ENCODE assay signal across 13 cellular contexts in genomic region chr22:42958937-42959336, GRCh38. TPM values are rescaled to one million over a fixed set of nuclear protein-coding genes. Genes with fewer than 3 reads are reported as not detected.
A peak's percentile ranks its signal among the peaks of the same experiment; 100 is the strongest.
DNase-seq lines count a peak whose midpoint lies in the region; ATAC-seq and TF ChIP-seq lines count a peak whose summit lies in the region.
"Had no signal": no experiment of that assay in that cellular context is flagged by ENCODE, and none has a peak within 500 bp of the region (broad histone marks: within the 10 kb centered on the region; RNA-seq: fewer than 3 reads in every experiment).

No MANE protein-coding gene starts in this region.

- H3K27ac ChIP-seq in right atrium auricular region (peak overlapping the region; percentile 56 to 64), coronary artery (peak overlapping the region; percentile 4 to 68), neural progenitor cell (no peak overlapping the region)
- H3K27ac ChIP-seq: HL-60, vagina had no signal

- H3K79me2 ChIP-seq in neural progenitor cell (ENCODE audit: low read depth), result peaks cover 90% of the 10 kb centered on the region

- H3K9ac ChIP-seq in neural progenitor cell, result no peak overlapping the region

- H2AFZ ChIP-seq in neural progenitor cell (replicated peaks), result no peak overlapping the region

- H3K27ac Mint-ChIP-seq in nephron, result peak overlapping the region; percentile 73 to 91 (median 88)
- no peak overlapping the region for H3K27ac Mint-ChIP-seq in neural progenitor cell

- H3K4me1 ChIP-seq in right atrium auricular region, result peaks cover 0 to 60% of the 10 kb centered on the region in 2 donors
- peaks cover 24% of the 10 kb centered on the region for H3K4me1 ChIP-seq in neural progenitor cell

- no peak overlapping the region for H3K4me2 ChIP-seq in neural progenitor cell

- H3F3A ChIP-seq in neural progenitor cell (ENCODE audit: low read depth), result no peaks in the 10 kb centered on the region

- H3K36me3 ChIP-seq in right atrium auricular region, result no peaks in the 10 kb centered on the region
- no peaks in the 10 kb centered on the region for H3K36me3 ChIP-seq in neural progenitor cell
- H3K36me3 ChIP-seq: vagina had no signal

- intact Hi-C loops in left cardiac atrium (cut with DNase I), result no loop called here

- H3K4me3 ChIP-seq in right atrium auricular region, result peak overlapping the region; percentile 45 to 47
- peak overlapping the region; percentile 63 for H3K4me3 ChIP-seq in coronary artery
- no peak overlapping the region for H3K4me3 ChIP-seq in neural progenitor cell
- H3K4me3 ChIP-seq: vagina had no signal

- no peaks in the 10 kb centered on the region for H3K27me3 ChIP-seq in right atrium auricular region
- no peaks in the 10 kb centered on the region for H3K27me3 ChIP-seq in neural progenitor cell
- H3K27me3 ChIP-seq: vagina had no signal

- H4K20me1 ChIP-seq in neural progenitor cell (ENCODE audit: low read depth), result peaks cover 72% of the 10 kb centered on the region

- H3K27me3 Mint-ChIP-seq in nephron (ENCODE audit: low read depth), result no peaks in the 10 kb centered on the region
- H3K27me3 Mint-ChIP-seq in neural progenitor cell (ENCODE audit: insufficient read depth, low read depth), result no peaks in the 10 kb centered on the region
- H3K27me3 Mint-ChIP-seq: natural killer cell treated with Interleukin-12 subunit alpha and Interleukin-12 subunit beta and Interleukin-15 and Interleukin-18, amount 100 ng/mL, for 72 hours had no signal

- H3K4me1 Mint-ChIP-seq in nephron (peaks cover 51% of the 10 kb centered on the region), neural progenitor cell (peaks cover 50% of the 10 kb centered on the region)

- DNase-seq in right atrium auricular region (ENCODE audit: low spot score) (no peak), left cardiac atrium (no peak), coronary artery (ENCODE audit: low spot score) (peak; percentile 49), NCI-H2081 (lab: John Stamatoyannopoulos, UW) (no peak), medulla oblongata (ENCODE audit: extremely low spot score) (no peak), neural progenitor cell (ENCODE audit: low spot score) (no peak), foreskin melanocyte (no peak)
- DNase-seq: NCI-H1092 treated with DMSO at 0.1 percent for 48 hours had no signal

- H3K36me3 Mint-ChIP-seq in nephron (ENCODE audit: low read depth) (peaks cover 16% of the 10 kb centered on the region), neural progenitor cell (peaks cover 10% of the 10 kb centered on the region)
- H3K36me3 Mint-ChIP-seq: natural killer cell treated with Interleukin-12 subunit alpha and Interleukin-12 subunit beta and Interleukin-15 and Interleukin-18, amount 100 ng/mL, for 72 hours had no signal

- H3K4me3 Mint-ChIP-seq in nephron (peak overlapping the region; percentile 41 to 56 (median 54)), neural progenitor cell (no peak overlapping the region)
- H3K4me3 Mint-ChIP-seq: natural killer cell treated with Interleukin-12 subunit alpha and Interleukin-12 subunit beta and Interleukin-15 and Interleukin-18, amount 100 ng/mL, for 72 hours had no signal

- TF ChIP-seq CTCF in right atrium auricular region (IDR thresholded peaks at IDR 0.05) (no peak), coronary artery (IDR thresholded peaks at IDR 0.05) (no peak), nephron (IDR thresholded peaks at IDR 0.05; ENCODE audit: unreplicated experiment in 3 of 3) (no peak), neural progenitor cell (IDR thresholded peaks at IDR 0.05) (no peak)

- no peak for ATAC-seq in left cardiac atrium
- ATAC-seq: natural killer cell treated with Interleukin-12 subunit alpha and Interleukin-12 subunit beta and Interleukin-15 and Interleukin-18, amount 100 ng/mL, for 72 hours had no signal

- H3K9me3 Mint-ChIP-seq in nephron (no peaks in the 10 kb centered on the region), neural progenitor cell (peaks cover 2% of the 10 kb centered on the region)
- H3K9me3 Mint-ChIP-seq: CD14-positive monocyte; natural killer cell treated with Interleukin-12 subunit alpha and Interleukin-12 subunit beta and Interleukin-15 and Interleukin-18, amount 100 ng/mL, for 72 hours had no signal

- H3K9me3 ChIP-seq in right atrium auricular region (no peaks in the 10 kb centered on the region), neural progenitor cell (ENCODE audit: low read depth) (no peaks in the 10 kb centered on the region)
- H3K9me3 ChIP-seq: vagina had no signal

RNA-seq across cellular contexts. Expression of gene PACSIN2, which starts 56.0 kb away (rescaled TPM):
- 10 to 100 TPM; 66.3 to 89.8 TPM for total RNA-seq in right atrium auricular region
- 10 to 100 TPM; 55.8 to 62.9 TPM for total RNA-seq in left cardiac atrium
- 38.1 and 48.7 TPM in 2 replicates for total RNA-seq in neural progenitor cell (ENCODE audit: low replicate concordance)
